12 cellular contexts compared by ENCODE assay signal in the genomic region with DNA sequence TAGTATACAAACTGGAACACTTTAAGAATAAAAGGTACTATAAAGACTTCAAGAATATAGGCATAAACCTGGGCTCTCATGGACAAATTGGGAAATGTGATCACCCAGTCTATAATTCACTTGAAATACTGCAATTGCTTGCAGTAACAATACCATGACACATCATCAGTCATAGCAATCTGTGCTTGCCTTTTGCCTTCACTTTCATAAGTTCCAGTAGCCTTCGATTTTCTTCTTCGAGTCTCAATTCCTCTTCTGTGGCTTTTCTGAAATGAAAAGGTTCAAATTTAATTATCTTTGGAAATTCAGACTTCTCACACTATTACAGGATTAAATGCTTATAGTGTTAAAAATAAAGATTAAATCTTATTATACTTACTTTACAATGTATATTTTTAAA.
DNase-seq lines count a peak whose midpoint lies in the region; ATAC-seq, FAIRE-seq and TF ChIP-seq lines count a peak whose summit lies in the region.
"Had no signal": no experiment of that assay in that cellular context is flagged by ENCODE, and none has a peak within 500 bp of the region (broad histone marks: within the 10 kb centered on the region; RNA-seq: fewer than 3 reads in every experiment).

No MANE protein-coding gene starts in this region.

- H3K4me1 ChIP-seq in GM23248 (ENCODE audit: insufficient read depth) (no peaks in the 10 kb centered on the region), kidney (ENCODE audit: control insufficient read depth in 1 of 2, insufficient read depth in 1 of 2, low read depth in 1 of 2, low read length in 2 of 2) (no peaks in the 10 kb centered on the region)
- H3K4me1 ChIP-seq: right lobe of liver, SJSA1 had no signal

- no peaks in the 10 kb centered on the region for H3K27me3 ChIP-seq in GM23248 (replicated peaks; ENCODE audit: insufficient read depth)
- H3K27me3 ChIP-seq: cardiac muscle cell, right lobe of liver had no signal

- no peak for FAIRE-seq in kidney (lab: Jason Lieb, UNC)

- TF ChIP-seq CTCF in fibroblast of the aortic adventitia (IDR thresholded peaks at IDR 0.05; ENCODE audit: insufficient read depth, low read length) (no peak), nephron progenitor cell (IDR thresholded peaks at IDR 0.05) (no peak), kidney (IDR thresholded peaks at IDR 0.05; ENCODE audit: borderline replicate concordance, extremely low read depth, insufficient read depth) (no peak)

- ATAC-seq in GM18870 (IDR thresholded peaks at IDR 0.05; ENCODE audit: unreplicated experiment) (peak; percentile 72), HG03565 (IDR thresholded peaks at IDR 0.05; ENCODE audit: unreplicated experiment) (peak; percentile 93)
- ATAC-seq: CD8-positive, alpha-beta T cell; right lobe of liver had no signal

- no peak overlapping the region for H3K4me2 ChIP-seq in GM23248 (ENCODE audit: unreplicated experiment)

- H3K9me3 Mint-ChIP-seq in nephron progenitor cell: no peaks in the 10 kb centered on the region
- H3K9me3 Mint-ChIP-seq: CD8-positive, alpha-beta T cell had no signal

- no peaks in the 10 kb centered on the region for H3K36me3 ChIP-seq in GM23248 (ENCODE audit: low read depth)
- H3K36me3 ChIP-seq in kidney (ENCODE audit: control insufficient read depth in 1 of 2, insufficient read depth in 2 of 2, low read length in 2 of 2): peaks cover 0 to 6% of the 10 kb centered on the region in 2 donors
- H3K36me3 ChIP-seq: cardiac muscle cell, right lobe of liver, SJSA1 had no signal

- DNase-seq in GM23248: peak; percentile 14
- DNase-seq in fibroblast of the aortic adventitia (ENCODE audit: low read depth): peak; percentile 1
- DNase-seq in NK-92 treated with Interleukin-12 subunit alpha and Interleukin-12 subunit beta, amount 100 ng/mL, for 24 hours (lab: John Stamatoyannopoulos, UW): no peak
- DNase-seq in nephron progenitor cell: no peak
- DNase-seq in T-helper 2 cell: no peak
- DNase-seq in kidney: no peak
- DNase-seq: CD8-positive, alpha-beta T cell; right lobe of liver had no signal

- no peak overlapping the region for H3K9ac ChIP-seq in GM23248
- no peak overlapping the region for H3K9ac ChIP-seq in kidney (ENCODE audit: low read length in 2 of 2)

- H3K4me3 ChIP-seq in GM23248: no peak overlapping the region
- no peak overlapping the region for H3K4me3 ChIP-seq in fibroblast of the aortic adventitia (ENCODE audit: low read depth, low read length)
- no peak overlapping the region for H3K4me3 ChIP-seq in kidney (ENCODE audit: low read length in 2 of 2)
- H3K4me3 ChIP-seq: cardiac muscle cell, right lobe of liver, SJSA1 had no signal

- no peak overlapping the region for H3K27ac Mint-ChIP-seq in nephron progenitor cell
- H3K27ac Mint-ChIP-seq: CD8-positive, alpha-beta T cell had no signal

- H3K79me2 ChIP-seq in GM23248 (ENCODE audit: insufficient read depth): no peaks in the 10 kb centered on the region

- no peaks in the 10 kb centered on the region for H3K36me3 Mint-ChIP-seq in nephron progenitor cell (ENCODE audit: low read depth)

- H3F3A ChIP-seq in GM23248 (ENCODE audit: insufficient read depth): no peaks in the 10 kb centered on the region

- no peaks in the 10 kb centered on the region for H3K27me3 Mint-ChIP-seq in nephron progenitor cell (ENCODE audit: low read depth, poor library complexity)

- H3K9me3 ChIP-seq in GM23248 (ENCODE audit: low read depth): no peaks in the 10 kb centered on the region
- no peaks in the 10 kb centered on the region for H3K9me3 ChIP-seq in kidney (ENCODE audit: control insufficient read depth in 1 of 2, low read length in 2 of 2)
- H3K9me3 ChIP-seq: right lobe of liver, SJSA1 had no signal

- H4K20me1 ChIP-seq in GM23248 (ENCODE audit: insufficient read depth): no peaks in the 10 kb centered on the region

- no peak overlapping the region for H3K4me3 Mint-ChIP-seq in nephron progenitor cell
- H3K4me3 Mint-ChIP-seq: CD8-positive, alpha-beta T cell had no signal

- H2AFZ ChIP-seq in GM23248: no peak overlapping the region

- no peaks in the 10 kb centered on the region for H3K4me1 Mint-ChIP-seq in nephron progenitor cell

- 95 to 98% methylated on average over 2 of the region's 2 CpGs for WGBS in GM23248 (ENCODE audit: low coverage in 1 of 2, low lambda C conversion rate in 2 of 2, missing lambda C conversion rate in 2 of 2), 2 experiments

- H3K9me2 ChIP-seq in GM23248 (ENCODE audit: insufficient read depth): no peaks in the 10 kb centered on the region

- H3K27ac ChIP-seq in GM23248 (no peak overlapping the region), kidney (ENCODE audit: low read depth in 2 of 2, low read length in 2 of 2) (no peak overlapping the region)
- H3K27ac ChIP-seq: cardiac muscle cell, right lobe of liver, SJSA1 had no signal

- intact Hi-C loops in kidney (cut with DNase I): no loop called here

- in situ Hi-C loops in GM23248 (cut with MboI): no loop called here

Comparison
In these comparisons a context has a peak if more than half of its experiments do, and no peak if none do; other contexts are left out.
1. DNase-seq: peak in GM23248 (single experiment) and fibroblast of the aortic adventitia (single experiment); none in NK-92 treated with Interleukin-12 subunit alpha and Interleukin-12 subunit beta, amount 100 ng/mL, for 24 hours (single experiment), nephron progenitor cell (single experiment), T-helper 2 cell (0 of 5) and kidney (single experiment).